ENCODE assay signal across 1 cellular context in the genomic region with DNA sequence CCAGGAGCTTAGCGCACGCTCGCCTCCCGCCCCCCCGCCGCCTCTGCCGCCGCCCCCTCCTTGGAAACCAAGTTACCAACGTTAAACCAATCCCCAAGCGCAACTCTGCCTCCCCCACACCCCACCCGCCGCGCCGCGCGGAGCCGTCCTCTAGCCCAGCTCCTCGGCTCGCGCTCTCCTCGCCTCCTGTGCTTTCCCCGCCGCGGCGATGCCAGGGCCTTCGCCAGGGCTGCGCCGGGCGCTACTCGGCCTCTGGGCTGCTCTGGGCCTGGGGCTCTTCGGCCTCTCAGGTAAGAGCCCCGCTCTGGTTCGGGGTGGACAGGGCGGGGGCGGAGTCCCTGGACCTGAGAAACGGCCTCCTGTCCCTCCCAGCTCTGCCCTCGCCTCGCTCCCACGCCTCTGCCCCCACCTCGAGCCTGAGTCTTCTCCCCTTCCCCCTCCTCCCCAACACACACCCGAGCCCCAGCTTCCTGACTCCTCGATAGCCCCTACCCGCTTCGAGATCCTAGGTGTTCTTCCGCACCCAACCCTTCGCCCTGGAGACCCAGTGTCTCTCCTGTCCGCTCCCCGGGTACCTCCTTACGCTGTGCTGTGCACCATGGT.
TF ChIP-seq lines count a peak whose summit lies in the region.

A gene with protein sequence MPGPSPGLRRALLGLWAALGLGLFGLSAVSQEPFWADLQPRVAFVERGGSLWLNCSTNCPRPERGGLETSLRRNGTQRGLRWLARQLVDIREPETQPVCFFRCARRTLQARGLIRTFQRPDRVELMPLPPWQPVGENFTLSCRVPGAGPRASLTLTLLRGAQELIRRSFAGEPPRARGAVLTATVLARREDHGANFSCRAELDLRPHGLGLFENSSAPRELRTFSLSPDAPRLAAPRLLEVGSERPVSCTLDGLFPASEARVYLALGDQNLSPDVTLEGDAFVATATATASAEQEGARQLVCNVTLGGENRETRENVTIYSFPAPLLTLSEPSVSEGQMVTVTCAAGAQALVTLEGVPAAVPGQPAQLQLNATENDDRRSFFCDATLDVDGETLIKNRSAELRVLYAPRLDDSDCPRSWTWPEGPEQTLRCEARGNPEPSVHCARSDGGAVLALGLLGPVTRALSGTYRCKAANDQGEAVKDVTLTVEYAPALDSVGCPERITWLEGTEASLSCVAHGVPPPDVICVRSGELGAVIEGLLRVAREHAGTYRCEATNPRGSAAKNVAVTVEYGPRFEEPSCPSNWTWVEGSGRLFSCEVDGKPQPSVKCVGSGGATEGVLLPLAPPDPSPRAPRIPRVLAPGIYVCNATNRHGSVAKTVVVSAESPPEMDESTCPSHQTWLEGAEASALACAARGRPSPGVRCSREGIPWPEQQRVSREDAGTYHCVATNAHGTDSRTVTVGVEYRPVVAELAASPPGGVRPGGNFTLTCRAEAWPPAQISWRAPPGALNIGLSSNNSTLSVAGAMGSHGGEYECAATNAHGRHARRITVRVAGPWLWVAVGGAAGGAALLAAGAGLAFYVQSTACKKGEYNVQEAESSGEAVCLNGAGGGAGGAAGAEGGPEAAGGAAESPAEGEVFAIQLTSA (plus strand): TSS at position 117 of the 603 bp plus-strand sequence. CDS start 92 bp downstream, at position 209.

TF ChIP-seq in K562, 482 proteins besides CTCF, POLR2A, EP300 and RAD21 (continued from another document and continues in another):
- TF ChIP-seq, protein P1, sequence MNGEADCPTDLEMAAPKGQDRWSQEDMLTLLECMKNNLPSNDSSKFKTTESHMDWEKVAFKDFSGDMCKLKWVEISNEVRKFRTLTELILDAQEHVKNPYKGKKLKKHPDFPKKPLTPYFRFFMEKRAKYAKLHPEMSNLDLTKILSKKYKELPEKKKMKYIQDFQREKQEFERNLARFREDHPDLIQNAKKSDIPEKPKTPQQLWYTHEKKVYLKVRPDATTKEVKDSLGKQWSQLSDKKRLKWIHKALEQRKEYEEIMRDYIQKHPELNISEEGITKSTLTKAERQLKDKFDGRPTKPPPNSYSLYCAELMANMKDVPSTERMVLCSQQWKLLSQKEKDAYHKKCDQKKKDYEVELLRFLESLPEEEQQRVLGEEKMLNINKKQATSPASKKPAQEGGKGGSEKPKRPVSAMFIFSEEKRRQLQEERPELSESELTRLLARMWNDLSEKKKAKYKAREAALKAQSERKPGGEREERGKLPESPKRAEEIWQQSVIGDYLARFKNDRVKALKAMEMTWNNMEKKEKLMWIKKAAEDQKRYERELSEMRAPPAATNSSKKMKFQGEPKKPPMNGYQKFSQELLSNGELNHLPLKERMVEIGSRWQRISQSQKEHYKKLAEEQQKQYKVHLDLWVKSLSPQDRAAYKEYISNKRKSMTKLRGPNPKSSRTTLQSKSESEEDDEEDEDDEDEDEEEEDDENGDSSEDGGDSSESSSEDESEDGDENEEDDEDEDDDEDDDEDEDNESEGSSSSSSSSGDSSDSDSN (IDR thresholded peaks at IDR 0.05; ENCODE audit: borderline replicate concordance in 1 of 2, low read depth in 2 of 2, low read length in 2 of 2), result peak in 1 of 2 experiments; percentile 62; a peak in 1 of 4 replicates
- TF ChIP-seq NFE2L1 (tag; IDR thresholded peaks at IDR 0.05; ENCODE audit: borderline replicate concordance, low read depth), result no peak
- TF ChIP-seq ZNF707 (CRISPR knock-in tag; conservative IDR thresholded peaks at IDR 0.05), result no peak
- TF ChIP-seq TFAM (CRISPR knock-in tag; conservative IDR thresholded peaks at IDR 0.05), result no peak
- no peak for TF ChIP-seq JUN (IDR thresholded peaks at IDR 0.05; ENCODE audit: borderline replicate concordance, low read depth, low read length)
- TF ChIP-seq JUN (CRISPR knock-in tag; IDR thresholded peaks at IDR 0.05; ENCODE audit: borderline replicate concordance), result 0 out of 2 replicates have a peak, but pooled peaks have one; percentile 0
- peak; percentile 55; the same call in 1 of the 2 replicates for TF ChIP-seq LARP7 (IDR thresholded peaks at IDR 0.05)
- no peak for TF ChIP-seq ZNF589 (CRISPR knock-in tag; IDR thresholded peaks at IDR 0.05; ENCODE audit: low read depth)
- TF ChIP-seq ZNF212 (CRISPR knock-in tag; IDR thresholded peaks at IDR 0.05), result no peak
- peak in 1 of 2 experiments; percentile 43; a peak in 2 of 4 replicates for TF ChIP-seq SIN3A (IDR thresholded peaks at IDR 0.05; ENCODE audit: borderline replicate concordance in 2 of 2, control insufficient read depth in 1 of 2, low read depth in 2 of 2, low read length in 2 of 2)
- no peak for TF ChIP-seq NFIX (CRISPR knock-in tag; IDR thresholded peaks at IDR 0.05; ENCODE audit: low read depth)
- 0 out of 2 replicates have a peak, but pooled peaks have one; percentile 68 for TF ChIP-seq CAMTA2 (CRISPR knock-in tag; conservative IDR thresholded peaks at IDR 0.05)
- TF ChIP-seq HLTF (IDR thresholded peaks at IDR 0.05), result 0 out of 2 replicates have a peak, but pooled peaks have one; percentile 40
- TF ChIP-seq PURB (CRISPR knock-in tag; IDR thresholded peaks at IDR 0.05; ENCODE audit: low read depth), result no peak
- 0 out of 2 replicates have a peak, but pooled peaks have one; percentile 10 for TF ChIP-seq THRAP3 (IDR thresholded peaks at IDR 0.05; ENCODE audit: borderline replicate concordance)
- TF ChIP-seq RB1 (IDR thresholded peaks at IDR 0.05; ENCODE audit: low read depth), result peak; percentile 34; the same call in 1 of the 2 replicates
- TF ChIP-seq YY1 (IDR thresholded peaks at IDR 0.05; ENCODE audit: borderline replicate concordance in 1 of 3, control insufficient read depth in 1 of 3, extremely low read depth in 1 of 3, insufficient read depth in 3 of 3, insufficient read length in 1 of 3, insufficient replicate concordance in 2 of 3, low read depth in 1 of 3, low read length in 2 of 3), result peak in 1 of 3 experiments; percentile 0
- TF ChIP-seq, protein P2, sequence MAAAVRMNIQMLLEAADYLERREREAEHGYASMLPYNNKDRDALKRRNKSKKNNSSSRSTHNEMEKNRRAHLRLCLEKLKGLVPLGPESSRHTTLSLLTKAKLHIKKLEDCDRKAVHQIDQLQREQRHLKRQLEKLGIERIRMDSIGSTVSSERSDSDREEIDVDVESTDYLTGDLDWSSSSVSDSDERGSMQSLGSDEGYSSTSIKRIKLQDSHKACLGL (CRISPR knock-in tag; IDR thresholded peaks at IDR 0.05; ENCODE audit: borderline replicate concordance, poor library complexity, severe bottlenecking), result no peak
- TF ChIP-seq, protein P3, sequence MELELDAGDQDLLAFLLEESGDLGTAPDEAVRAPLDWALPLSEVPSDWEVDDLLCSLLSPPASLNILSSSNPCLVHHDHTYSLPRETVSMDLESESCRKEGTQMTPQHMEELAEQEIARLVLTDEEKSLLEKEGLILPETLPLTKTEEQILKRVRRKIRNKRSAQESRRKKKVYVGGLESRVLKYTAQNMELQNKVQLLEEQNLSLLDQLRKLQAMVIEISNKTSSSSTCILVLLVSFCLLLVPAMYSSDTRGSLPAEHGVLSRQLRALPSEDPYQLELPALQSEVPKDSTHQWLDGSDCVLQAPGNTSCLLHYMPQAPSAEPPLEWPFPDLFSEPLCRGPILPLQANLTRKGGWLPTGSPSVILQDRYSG (tag; conservative IDR thresholded peaks at IDR 0.05; ENCODE audit: low read depth), result no peak
- no peak for TF ChIP-seq MIER1 (IDR thresholded peaks at IDR 0.05; ENCODE audit: low read depth)
- TF ChIP-seq CBX2 (IDR thresholded peaks at IDR 0.05; ENCODE audit: insufficient read depth, low read length, poor library complexity, severe bottlenecking), result no peak
- no peak for TF ChIP-seq SMARCC2 (IDR thresholded peaks at IDR 0.05; ENCODE audit: low read depth)
- 0 out of 2 replicates have a peak, but pooled peaks have one; percentile 38 for TF ChIP-seq ZFX (CRISPR knock-in tag; IDR thresholded peaks at IDR 0.05)
- TF ChIP-seq ZNF253 (CRISPR knock-in tag; conservative IDR thresholded peaks at IDR 0.05), result no peak
- no peak for TF ChIP-seq SMAD1 (IDR thresholded peaks at IDR 0.05; ENCODE audit: low read depth, low read length, partially characterized antibody)
- TF ChIP-seq, protein P4, sequence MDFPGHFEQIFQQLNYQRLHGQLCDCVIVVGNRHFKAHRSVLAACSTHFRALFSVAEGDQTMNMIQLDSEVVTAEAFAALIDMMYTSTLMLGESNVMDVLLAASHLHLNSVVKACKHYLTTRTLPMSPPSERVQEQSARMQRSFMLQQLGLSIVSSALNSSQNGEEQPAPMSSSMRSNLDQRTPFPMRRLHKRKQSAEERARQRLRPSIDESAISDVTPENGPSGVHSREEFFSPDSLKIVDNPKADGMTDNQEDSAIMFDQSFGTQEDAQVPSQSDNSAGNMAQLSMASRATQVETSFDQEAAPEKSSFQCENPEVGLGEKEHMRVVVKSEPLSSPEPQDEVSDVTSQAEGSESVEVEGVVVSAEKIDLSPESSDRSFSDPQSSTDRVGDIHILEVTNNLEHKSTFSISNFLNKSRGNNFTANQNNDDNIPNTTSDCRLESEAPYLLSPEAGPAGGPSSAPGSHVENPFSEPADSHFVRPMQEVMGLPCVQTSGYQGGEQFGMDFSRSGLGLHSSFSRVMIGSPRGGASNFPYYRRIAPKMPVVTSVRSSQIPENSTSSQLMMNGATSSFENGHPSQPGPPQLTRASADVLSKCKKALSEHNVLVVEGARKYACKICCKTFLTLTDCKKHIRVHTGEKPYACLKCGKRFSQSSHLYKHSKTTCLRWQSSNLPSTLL (IDR thresholded peaks at IDR 0.05), result no peak
- 0 out of 2 replicates have a peak, but pooled peaks have one; percentile 7 for TF ChIP-seq GATAD2A (IDR thresholded peaks at IDR 0.05)
- TF ChIP-seq ZNF57 (CRISPR knock-in tag; IDR thresholded peaks at IDR 0.05), result 0 out of 2 replicates have a peak, but pooled peaks have one; percentile 30
- TF ChIP-seq ETV6 (IDR thresholded peaks at IDR 0.05; ENCODE audit: borderline replicate concordance in 1 of 2, low read depth in 2 of 2, low read length in 1 of 2), result no peak
- no peak for TF ChIP-seq ETV6 (CRISPR knock-in tag; IDR thresholded peaks at IDR 0.05; ENCODE audit: borderline replicate concordance)
- no peak for TF ChIP-seq ZNF124 (CRISPR knock-in tag; IDR thresholded peaks at IDR 0.05)
- no peak for TF ChIP-seq NCOR1 (IDR thresholded peaks at IDR 0.05)
- TF ChIP-seq, protein P5, sequence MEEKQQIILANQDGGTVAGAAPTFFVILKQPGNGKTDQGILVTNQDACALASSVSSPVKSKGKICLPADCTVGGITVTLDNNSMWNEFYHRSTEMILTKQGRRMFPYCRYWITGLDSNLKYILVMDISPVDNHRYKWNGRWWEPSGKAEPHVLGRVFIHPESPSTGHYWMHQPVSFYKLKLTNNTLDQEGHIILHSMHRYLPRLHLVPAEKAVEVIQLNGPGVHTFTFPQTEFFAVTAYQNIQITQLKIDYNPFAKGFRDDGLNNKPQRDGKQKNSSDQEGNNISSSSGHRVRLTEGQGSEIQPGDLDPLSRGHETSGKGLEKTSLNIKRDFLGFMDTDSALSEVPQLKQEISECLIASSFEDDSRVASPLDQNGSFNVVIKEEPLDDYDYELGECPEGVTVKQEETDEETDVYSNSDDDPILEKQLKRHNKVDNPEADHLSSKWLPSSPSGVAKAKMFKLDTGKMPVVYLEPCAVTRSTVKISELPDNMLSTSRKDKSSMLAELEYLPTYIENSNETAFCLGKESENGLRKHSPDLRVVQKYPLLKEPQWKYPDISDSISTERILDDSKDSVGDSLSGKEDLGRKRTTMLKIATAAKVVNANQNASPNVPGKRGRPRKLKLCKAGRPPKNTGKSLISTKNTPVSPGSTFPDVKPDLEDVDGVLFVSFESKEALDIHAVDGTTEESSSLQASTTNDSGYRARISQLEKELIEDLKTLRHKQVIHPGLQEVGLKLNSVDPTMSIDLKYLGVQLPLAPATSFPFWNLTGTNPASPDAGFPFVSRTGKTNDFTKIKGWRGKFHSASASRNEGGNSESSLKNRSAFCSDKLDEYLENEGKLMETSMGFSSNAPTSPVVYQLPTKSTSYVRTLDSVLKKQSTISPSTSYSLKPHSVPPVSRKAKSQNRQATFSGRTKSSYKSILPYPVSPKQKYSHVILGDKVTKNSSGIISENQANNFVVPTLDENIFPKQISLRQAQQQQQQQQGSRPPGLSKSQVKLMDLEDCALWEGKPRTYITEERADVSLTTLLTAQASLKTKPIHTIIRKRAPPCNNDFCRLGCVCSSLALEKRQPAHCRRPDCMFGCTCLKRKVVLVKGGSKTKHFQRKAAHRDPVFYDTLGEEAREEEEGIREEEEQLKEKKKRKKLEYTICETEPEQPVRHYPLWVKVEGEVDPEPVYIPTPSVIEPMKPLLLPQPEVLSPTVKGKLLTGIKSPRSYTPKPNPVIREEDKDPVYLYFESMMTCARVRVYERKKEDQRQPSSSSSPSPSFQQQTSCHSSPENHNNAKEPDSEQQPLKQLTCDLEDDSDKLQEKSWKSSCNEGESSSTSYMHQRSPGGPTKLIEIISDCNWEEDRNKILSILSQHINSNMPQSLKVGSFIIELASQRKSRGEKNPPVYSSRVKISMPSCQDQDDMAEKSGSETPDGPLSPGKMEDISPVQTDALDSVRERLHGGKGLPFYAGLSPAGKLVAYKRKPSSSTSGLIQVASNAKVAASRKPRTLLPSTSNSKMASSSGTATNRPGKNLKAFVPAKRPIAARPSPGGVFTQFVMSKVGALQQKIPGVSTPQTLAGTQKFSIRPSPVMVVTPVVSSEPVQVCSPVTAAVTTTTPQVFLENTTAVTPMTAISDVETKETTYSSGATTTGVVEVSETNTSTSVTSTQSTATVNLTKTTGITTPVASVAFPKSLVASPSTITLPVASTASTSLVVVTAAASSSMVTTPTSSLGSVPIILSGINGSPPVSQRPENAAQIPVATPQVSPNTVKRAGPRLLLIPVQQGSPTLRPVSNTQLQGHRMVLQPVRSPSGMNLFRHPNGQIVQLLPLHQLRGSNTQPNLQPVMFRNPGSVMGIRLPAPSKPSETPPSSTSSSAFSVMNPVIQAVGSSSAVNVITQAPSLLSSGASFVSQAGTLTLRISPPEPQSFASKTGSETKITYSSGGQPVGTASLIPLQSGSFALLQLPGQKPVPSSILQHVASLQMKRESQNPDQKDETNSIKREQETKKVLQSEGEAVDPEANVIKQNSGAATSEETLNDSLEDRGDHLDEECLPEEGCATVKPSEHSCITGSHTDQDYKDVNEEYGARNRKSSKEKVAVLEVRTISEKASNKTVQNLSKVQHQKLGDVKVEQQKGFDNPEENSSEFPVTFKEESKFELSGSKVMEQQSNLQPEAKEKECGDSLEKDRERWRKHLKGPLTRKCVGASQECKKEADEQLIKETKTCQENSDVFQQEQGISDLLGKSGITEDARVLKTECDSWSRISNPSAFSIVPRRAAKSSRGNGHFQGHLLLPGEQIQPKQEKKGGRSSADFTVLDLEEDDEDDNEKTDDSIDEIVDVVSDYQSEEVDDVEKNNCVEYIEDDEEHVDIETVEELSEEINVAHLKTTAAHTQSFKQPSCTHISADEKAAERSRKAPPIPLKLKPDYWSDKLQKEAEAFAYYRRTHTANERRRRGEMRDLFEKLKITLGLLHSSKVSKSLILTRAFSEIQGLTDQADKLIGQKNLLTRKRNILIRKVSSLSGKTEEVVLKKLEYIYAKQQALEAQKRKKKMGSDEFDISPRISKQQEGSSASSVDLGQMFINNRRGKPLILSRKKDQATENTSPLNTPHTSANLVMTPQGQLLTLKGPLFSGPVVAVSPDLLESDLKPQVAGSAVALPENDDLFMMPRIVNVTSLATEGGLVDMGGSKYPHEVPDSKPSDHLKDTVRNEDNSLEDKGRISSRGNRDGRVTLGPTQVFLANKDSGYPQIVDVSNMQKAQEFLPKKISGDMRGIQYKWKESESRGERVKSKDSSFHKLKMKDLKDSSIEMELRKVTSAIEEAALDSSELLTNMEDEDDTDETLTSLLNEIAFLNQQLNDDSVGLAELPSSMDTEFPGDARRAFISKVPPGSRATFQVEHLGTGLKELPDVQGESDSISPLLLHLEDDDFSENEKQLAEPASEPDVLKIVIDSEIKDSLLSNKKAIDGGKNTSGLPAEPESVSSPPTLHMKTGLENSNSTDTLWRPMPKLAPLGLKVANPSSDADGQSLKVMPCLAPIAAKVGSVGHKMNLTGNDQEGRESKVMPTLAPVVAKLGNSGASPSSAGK (IDR thresholded peaks at IDR 0.05), result no peak
